ENCODE assay signal across 8 cellular contexts in genomic region chr12:50403001-50403440, GRCh38. TPM values are rescaled to one million over a fixed set of nuclear protein-coding genes. Genes with fewer than 3 reads are reported as not detected.
DNase-seq lines count a peak whose midpoint lies in the region; ATAC-seq, FAIRE-seq and TF ChIP-seq lines count a peak whose summit lies in the region.

No MANE protein-coding gene starts in this region.

- H3K4me3 Mint-ChIP-seq in naive thymus-derived CD8-positive, alpha-beta T cell = peak overlapping the region; percentile 93 to 100 (median 98)

- H4K20me1 ChIP-seq in BLaER1 = peaks cover 68% of the 10 kb centered on the region

- H3K27me3 ChIP-seq in BLaER1 = no peaks in the 10 kb centered on the region
- no peaks in the 10 kb centered on the region for H3K27me3 ChIP-seq in MG63
- no peaks in the 10 kb centered on the region for H3K27me3 ChIP-seq in bronchial epithelial cell (ENCODE audit: control insufficient read depth, insufficient read depth, low read length)

- DNase-seq in MG63 (no peak), bronchial epithelial cell (ENCODE audit: low read depth) (no peak), NCI-H1417 (lab: John Stamatoyannopoulos, UW) (no peak), NCI-H345 (lab: John Stamatoyannopoulos, UW) (no peak)
- no peak for DNase-seq in naive thymus-derived CD8-positive, alpha-beta T cell

- H3K9me3 ChIP-seq in BLaER1 (no peaks in the 10 kb centered on the region), MG63 (no peaks in the 10 kb centered on the region)

- no peak overlapping the region for H3K9ac ChIP-seq in BLaER1

- no peak for ATAC-seq in naive thymus-derived CD8-positive, alpha-beta T cell
- ATAC-seq in GM21423 (IDR thresholded peaks at IDR 0.05; ENCODE audit: unreplicated experiment) (no peak), HG03354 (IDR thresholded peaks at IDR 0.05; ENCODE audit: poor library complexity, severe bottlenecking, unreplicated experiment) (no peak)

- H3K4me1 ChIP-seq in BLaER1 = peaks cover 17% of the 10 kb centered on the region

- POLR2A ChIA-PET in naive thymus-derived CD8-positive, alpha-beta T cell (lab: Charles Lee) = no interaction called here

- H3K9me3 Mint-ChIP-seq in naive thymus-derived CD8-positive, alpha-beta T cell = no peaks in the 10 kb centered on the region

- peaks cover 19 to 45% (median 34%) of the 10 kb centered on the region in 4 donors for H3K4me1 Mint-ChIP-seq in naive thymus-derived CD8-positive, alpha-beta T cell

- peak overlapping the region; percentile 86 for H3K4me2 ChIP-seq in BLaER1

- H3K27ac Mint-ChIP-seq in naive thymus-derived CD8-positive, alpha-beta T cell = peak overlapping the region in 1 of 10 donors; percentile 44

- H3K36me3 Mint-ChIP-seq in naive thymus-derived CD8-positive, alpha-beta T cell = peaks cover 0 to 5% (median 3%) of the 10 kb centered on the region in 3 donors

- H3K27me3 Mint-ChIP-seq in naive thymus-derived CD8-positive, alpha-beta T cell = peaks cover 0 to 3% (median 0%) of the 10 kb centered on the region in 5 donors

- no peak for TF ChIP-seq CTCF in bronchial epithelial cell (IDR thresholded peaks at IDR 0.05; ENCODE audit: insufficient read depth, low read length, severe bottlenecking)

- H3K27ac ChIP-seq in BLaER1 = no peak overlapping the region

- H3K4me3 ChIP-seq in BLaER1 (peak overlapping the region; percentile 83; the same call in 1 of the 2 replicates), MG63 (peak overlapping the region; percentile 81), bronchial epithelial cell (ENCODE audit: low read depth, low read length) (peak overlapping the region; percentile 69)

- H3K36me3 ChIP-seq in BLaER1 (peaks cover 20% of the 10 kb centered on the region; the same call in 1 of the 2 replicates), MG63 (peaks cover 14% of the 10 kb centered on the region), bronchial epithelial cell (ENCODE audit: control insufficient read depth, insufficient read depth, low read length) (no peaks in the 10 kb centered on the region)

- no peak for FAIRE-seq in bronchial epithelial cell (lab: Jason Lieb, UNC)

RNA-seq across cellular contexts. Expression of gene LARP4, which starts 2.3 kb away (rescaled TPM):
- total RNA-seq in MG63 (2014; rRNA removed; shearing (Covaris generic); ENCODE audit: low replicate concordance) = 15.6 and 20.3 TPM in 2 replicates
- total RNA-seq in bronchial epithelial cell = 28.3 and 29.2 TPM in 2 replicates
- 10 to 100 TPM; 42.2 to 44.1 TPM for total RNA-seq in naive thymus-derived CD8-positive, alpha-beta T cell
- 10 to 100 TPM; 14.9 to 16.7 (median 15.9) TPM for polyA plus RNA-seq in naive thymus-derived CD8-positive, alpha-beta T cell

RNA-seq across cellular contexts. Expression of gene FAM186A, which starts 6.6 kb away (rescaled TPM):
- not detected in 2 replicates for total RNA-seq in MG63 (2014; rRNA removed; shearing (Covaris generic); ENCODE audit: low replicate concordance)
- not detected in 2 replicates for total RNA-seq in bronchial epithelial cell
- total RNA-seq in naive thymus-derived CD8-positive, alpha-beta T cell = not detected
- polyA plus RNA-seq in naive thymus-derived CD8-positive, alpha-beta T cell = under 1 TPM in 2 of 3 donors, not detected in 1; 0.06 to 0.07 TPM
